In genomic region chr1:162145280-162145965, GRCh38 we compare ENCODE assay signal across 9 cellular contexts.
A peak's percentile ranks its signal among the peaks of the same experiment; 100 is the strongest.
DNase-seq lines count a peak whose midpoint lies in the region; ATAC-seq and TF ChIP-seq lines count a peak whose summit lies in the region.
"Had no signal": no experiment of that assay in that cellular context is flagged by ENCODE, and none has a peak within 500 bp of the region (broad histone marks: within the 10 kb centered on the region; RNA-seq: fewer than 3 reads in every experiment).

No MANE protein-coding gene starts in this region.

- no peaks in the 10 kb centered on the region for H3K36me3 ChIP-seq in hepatocyte (replicated peaks; ENCODE audit: insufficient read depth, low read depth)

- TF ChIP-seq RAD21 in Ishikawa (IDR thresholded peaks at IDR 0.05; ENCODE audit: low read depth): peak; percentile 36

- H3K27ac ChIP-seq in hepatocyte: no peak overlapping the region

- 48% methylated on average over 11 of the region's 11 CpGs for WGBS in hepatocyte (ENCODE audit: low lambda C conversion rate, missing lambda C conversion rate)

- H3K27ac Mint-ChIP-seq in activated T-helper 1 cell treated with anti-CD3 and anti-CD28 coated beads, Interleukin-12 subunit alpha, Interleukin-12 subunit beta, Interleukin-2, Interleukin-4 antibody, amounts not matched to agents 30 ng/mL and 10 ng/mL and 1 ng/mL, durations not matched to agents 14 hours and 24 hours and 36 hours: no peak overlapping the region
- no peak overlapping the region for H3K27ac Mint-ChIP-seq in effector memory CD8-positive, alpha-beta T cell

- H3K27me3 ChIP-seq in hepatocyte: no peaks in the 10 kb centered on the region

- H3K79me2 ChIP-seq in hepatocyte: peaks cover 30% of the 10 kb centered on the region

- H3K36me3 Mint-ChIP-seq in activated T-helper 1 cell treated with anti-CD3 and anti-CD28 coated beads, Interleukin-12 subunit alpha, Interleukin-12 subunit beta, Interleukin-2, Interleukin-4 antibody, amounts not matched to agents 30 ng/mL and 10 ng/mL and 1 ng/mL, durations not matched to agents 14 hours and 24 hours and 36 hours (ENCODE audit: low read depth): no peaks in the 10 kb centered on the region
- H3K36me3 Mint-ChIP-seq in effector memory CD8-positive, alpha-beta T cell (ENCODE audit: insufficient read depth): no peaks in the 10 kb centered on the region

- H3K4me3 Mint-ChIP-seq in activated T-helper 1 cell treated with anti-CD3 and anti-CD28 coated beads, Interleukin-12 subunit alpha, Interleukin-12 subunit beta, Interleukin-2, Interleukin-4 antibody, amounts not matched to agents 30 ng/mL and 10 ng/mL and 1 ng/mL, durations not matched to agents 14 hours and 24 hours and 36 hours: no peak overlapping the region
- H3K4me3 Mint-ChIP-seq in effector memory CD8-positive, alpha-beta T cell: no peak overlapping the region

- H4K20me1 ChIP-seq in hepatocyte (ENCODE audit: insufficient read depth, poor library complexity, severe bottlenecking): no peaks in the 10 kb centered on the region

- no peaks in the 10 kb centered on the region for H3K4me1 Mint-ChIP-seq in activated T-helper 1 cell treated with anti-CD3 and anti-CD28 coated beads, Interleukin-12 subunit alpha, Interleukin-12 subunit beta, Interleukin-2, Interleukin-4 antibody, amounts not matched to agents 30 ng/mL and 10 ng/mL and 1 ng/mL, durations not matched to agents 14 hours and 24 hours and 36 hours (ENCODE audit: low read depth)
- H3K4me1 Mint-ChIP-seq in effector memory CD8-positive, alpha-beta T cell (ENCODE audit: low read depth in 2 of 2): no peaks in the 10 kb centered on the region

- H3K27me3 Mint-ChIP-seq in activated T-helper 1 cell treated with anti-CD3 and anti-CD28 coated beads, Interleukin-12 subunit alpha, Interleukin-12 subunit beta, Interleukin-2, Interleukin-4 antibody, amounts not matched to agents 30 ng/mL and 10 ng/mL and 1 ng/mL, durations not matched to agents 14 hours and 24 hours and 36 hours (ENCODE audit: insufficient read depth): peaks cover 11% of the 10 kb centered on the region
- H3K27me3 Mint-ChIP-seq in effector memory CD8-positive, alpha-beta T cell: peaks cover 27 to 34% of the 10 kb centered on the region in 2 donors

- DNase-seq in NCI-H526 treated with DMSO at 0.1 percent for 48 hours (lab: John Stamatoyannopoulos, UW) (peak; percentile 29), hepatocyte (ENCODE audit: low spot score) (no peak), sciatic nerve (ENCODE audit: low spot score) (no peak), GF-D8 (lab: John Stamatoyannopoulos, UW) (no peak)
- DNase-seq in activated T-helper 1 cell treated with anti-CD3 and anti-CD28 coated beads, Interleukin-12 subunit alpha, Interleukin-12 subunit beta, Interleukin-2, Interleukin-4 antibody, amounts not matched to agents 30 ng/mL and 10 ng/mL and 1 ng/mL, durations not matched to agents 14 hours and 24 hours and 36 hours (ENCODE audit: low spot score): no peak
- no peak for DNase-seq in effector memory CD8-positive, alpha-beta T cell
- DNase-seq: occipital lobe; stimulated activated CD4-positive, alpha-beta T cell treated with anti-CD3 and anti-CD28 coated beads, Interleukin-4, amount 100 ng/mL, for 1 hour had no signal

- intact Hi-C loops in sciatic nerve (cut with DNase I): no loop called here
- intact Hi-C loops in activated T-helper 1 cell treated with anti-CD3 and anti-CD28 coated beads, Interleukin-12 subunit alpha, Interleukin-12 subunit beta, Interleukin-2, Interleukin-4 antibody, amounts not matched to agents 30 ng/mL and 10 ng/mL and 1 ng/mL, durations not matched to agents 14 hours and 24 hours and 36 hours (cut with micrococcal nuclease): no loop called here

- H3K9me3 ChIP-seq in hepatocyte (ENCODE audit: low read depth): no peaks in the 10 kb centered on the region

- H3K9me2 ChIP-seq in hepatocyte (replicated peaks; ENCODE audit: insufficient read depth): no peaks in the 10 kb centered on the region

- no peak for TF ChIP-seq CTCF in hepatocyte (IDR thresholded peaks at IDR 0.05; ENCODE audit: poor library complexity)

- no peaks in the 10 kb centered on the region for H3K9me3 Mint-ChIP-seq in activated T-helper 1 cell treated with anti-CD3 and anti-CD28 coated beads, Interleukin-12 subunit alpha, Interleukin-12 subunit beta, Interleukin-2, Interleukin-4 antibody, amounts not matched to agents 30 ng/mL and 10 ng/mL and 1 ng/mL, durations not matched to agents 14 hours and 24 hours and 36 hours
- H3K9me3 Mint-ChIP-seq in effector memory CD8-positive, alpha-beta T cell: no peaks in the 10 kb centered on the region

- ATAC-seq in sciatic nerve: peak; percentile 93
- ATAC-seq in effector memory CD8-positive, alpha-beta T cell (replicated peaks): no peak

- peaks cover 13% of the 10 kb centered on the region for H3K4me1 ChIP-seq in hepatocyte (ENCODE audit: insufficient read depth)

- no peak overlapping the region for H3K4me3 ChIP-seq in hepatocyte

- TF ChIP-seq EP300 in Ishikawa (IDR thresholded peaks at IDR 0.05; ENCODE audit: borderline replicate concordance): peak; percentile 97

- H3K4me2 ChIP-seq in hepatocyte: peak overlapping the region; percentile 14

- no peak overlapping the region for H2AFZ ChIP-seq in hepatocyte

TF ChIP-seq in Ishikawa, 13 proteins besides CTCF, POLR2A, EP300 and RAD21:
- TF ChIP-seq REST (IDR thresholded peaks at IDR 0.05; ENCODE audit: low read depth): peak; percentile 7; the same call in 1 of the 2 replicates
- peak; percentile 93 for TF ChIP-seq TEAD4 (IDR thresholded peaks at IDR 0.05)
- peak; percentile 92 for TF ChIP-seq NFIC (IDR thresholded peaks at IDR 0.05)
- peak; percentile 98 for TF ChIP-seq TCF12 (IDR thresholded peaks at IDR 0.05; ENCODE audit: low read depth)
- TF ChIP-seq MAX (IDR thresholded peaks at IDR 0.05): peak; percentile 57
- peak; percentile 7; the same call in 1 of the 2 replicates for TF ChIP-seq TAF1 (IDR thresholded peaks at IDR 0.05; ENCODE audit: low read depth)
- TF ChIP-seq CREB1 (IDR thresholded peaks at IDR 0.05; ENCODE audit: low read depth): no peak
- peak; percentile 50; the same call in 1 of the 2 replicates for TF ChIP-seq YY1 (IDR thresholded peaks at IDR 0.05; ENCODE audit: low read depth)
- TF ChIP-seq ZBTB7A (IDR thresholded peaks at IDR 0.05; ENCODE audit: low read depth): peak; percentile 86
- peak; percentile 91 for TF ChIP-seq FOXM1 (IDR thresholded peaks at IDR 0.05; ENCODE audit: borderline replicate concordance, low read depth)
- TF ChIP-seq EGR1 (IDR thresholded peaks at IDR 0.05): no peak
- TF ChIP-seq USF1 (IDR thresholded peaks at IDR 0.05): no peak
